ENCODE assay signal across 15 cellular contexts in genomic region chr11:122709042-122709760, GRCh38. TPM values are rescaled to one million over a fixed set of nuclear protein-coding genes. Genes with fewer than 3 reads are reported as not detected.
DNase-seq lines count a peak whose midpoint lies in the region; ATAC-seq, FAIRE-seq and TF ChIP-seq lines count a peak whose summit lies in the region.
"Had no signal": no experiment of that assay in that cellular context is flagged by ENCODE, and none has a peak within 500 bp of the region (broad histone marks: within the 10 kb centered on the region; RNA-seq: fewer than 3 reads in every experiment).

No MANE protein-coding gene starts in this region.

- H3K36me3 ChIP-seq in astrocyte (ENCODE audit: insufficient read depth, low read length) (no peaks in the 10 kb centered on the region), keratinocyte (ENCODE audit: control insufficient read depth in 2 of 2, extremely low read depth in 1 of 2, insufficient read depth in 2 of 2, low read length in 2 of 2) (peaks cover 1 to 4% of the 10 kb centered on the region in 2 experiments)
- H3K36me3 ChIP-seq: adrenal gland had no signal

- H3K4me1 ChIP-seq in astrocyte (ENCODE audit: insufficient read depth, low read length) (peaks cover 51% of the 10 kb centered on the region), keratinocyte (ENCODE audit: control insufficient read depth, extremely low read depth, insufficient read depth, low read length) (peaks cover 56% of the 10 kb centered on the region)
- H3K4me1 ChIP-seq: adrenal gland had no signal

- peaks cover 3% of the 10 kb centered on the region for H3K9me1 ChIP-seq in keratinocyte (ENCODE audit: control insufficient read depth, extremely low read depth, insufficient read depth, low read length)

- TF ChIP-seq CTCF in AG04449 (IDR thresholded peaks at IDR 0.05; ENCODE audit: insufficient read depth, low read length, missing control alignments) (no peak), HFFc6 (IDR thresholded peaks at IDR 0.05) (no peak), astrocyte (IDR thresholded peaks at IDR 0.05; ENCODE audit: insufficient read depth, low read depth, low read length) (no peak), keratinocyte (optimal IDR thresholded peaks at IDR 0.05 in 1 of 3, IDR thresholded peaks at IDR 0.05 in 1 of 3, conservative IDR thresholded peaks at IDR 0.05 in 1 of 3; ENCODE audit: extremely low read depth in 1 of 3, insufficient read depth in 2 of 3, low read length in 3 of 3) (no peak)

- no peaks in the 10 kb centered on the region for H3K9me3 ChIP-seq in astrocyte (ENCODE audit: insufficient read depth, low read depth, low read length)
- no peaks in the 10 kb centered on the region for H3K9me3 ChIP-seq in keratinocyte (ENCODE audit: control insufficient read depth, low read depth, low read length)
- H3K9me3 ChIP-seq: adrenal gland had no signal

- H3K36me3 Mint-ChIP-seq in HFFc6 (ENCODE audit: low read depth): peaks cover 1% of the 10 kb centered on the region
- H3K36me3 Mint-ChIP-seq in astrocyte (ENCODE audit: low read depth, unreplicated experiment): peaks cover 6% of the 10 kb centered on the region
- no peaks in the 10 kb centered on the region for H3K36me3 Mint-ChIP-seq in activated CD4-positive, alpha-beta memory T cell treated with anti-CD3 and anti-CD28 coated beads, Interleukin-2, amount 10 ng/mL, durations not matched to agents 7 days and 5 days (ENCODE audit: low read depth)

- dilution Hi-C loops in keratinocyte (cut with MboI; ENCODE audit: extremely low pct_ligation_motif_present, low sequenced_read_pairs): no loop called here

- H3K4me2 ChIP-seq in astrocyte (ENCODE audit: low read length): peak overlapping the region; percentile 68
- H3K4me2 ChIP-seq in keratinocyte (ENCODE audit: control insufficient read depth, extremely low read depth, insufficient read depth, low read depth, low read length): peak overlapping the region; percentile 19

- H3K27ac Mint-ChIP-seq in HFFc6: peak overlapping the region; percentile 93
- peak overlapping the region; percentile 89 for H3K27ac Mint-ChIP-seq in astrocyte (ENCODE audit: unreplicated experiment)
- no peak overlapping the region for H3K27ac Mint-ChIP-seq in activated CD4-positive, alpha-beta memory T cell treated with anti-CD3 and anti-CD28 coated beads, Interleukin-2, amount 10 ng/mL, durations not matched to agents 7 days and 5 days
- H3K27ac Mint-ChIP-seq: T-helper 1 cell treated with Interleukin-12 subunit alpha and Interleukin-12 subunit beta and Interleukin-4 antibody, amounts not matched to agents 30 μg/mL and 1 μg/mL, for 36 hours had no signal

- H3K4me1 Mint-ChIP-seq in HFFc6 (ENCODE audit: low read depth): peaks cover 77% of the 10 kb centered on the region
- peaks cover 28% of the 10 kb centered on the region for H3K4me1 Mint-ChIP-seq in astrocyte (ENCODE audit: low read depth, unreplicated experiment)
- peaks cover 11% of the 10 kb centered on the region for H3K4me1 Mint-ChIP-seq in activated CD4-positive, alpha-beta memory T cell treated with anti-CD3 and anti-CD28 coated beads, Interleukin-2, amount 10 ng/mL, durations not matched to agents 7 days and 5 days

- DNase-seq in AG04449 (ENCODE audit: low read depth, low spot score): peak; percentile 51
- peak; percentile 88 for DNase-seq in HFFc6
- peak; percentile 86 for DNase-seq in astrocyte (ENCODE audit: low read depth)
- DNase-seq in keratinocyte (ENCODE audit: low read depth, low spot score): no peak
- DNase-seq in activated CD4-positive, alpha-beta memory T cell treated with anti-CD3 and anti-CD28 coated beads, Interleukin-2, amount 10 ng/mL, durations not matched to agents 7 days and 5 days: no peak
- DNase-seq in GM19238 (ENCODE audit: insufficient read length, low spot score): no peak
- no peak for DNase-seq in NCI-H1417 treated with DMSO at 0.1 percent for 48 hours (lab: John Stamatoyannopoulos, UW)
- DNase-seq: adrenal gland; erythroblast; left cardiac atrium; NCI-H2029; occipital lobe; stimulated activated CD4-positive, alpha-beta T cell treated with anti-CD3 and anti-CD28 coated beads, Interleukin-4, amount 100 ng/mL, for 1 hour had no signal

- CTCF ChIA-PET in AG04449 (lab: Yijun Ruan, JAX): interaction anchor here (1.4 to 2.2 kb wide), 4 partner anchors 9 to 144 kb away, joined by 3 to 8 read pairs (median 6); no protein-coding TSS in a partner anchor
- CTCF ChIA-PET in activated CD4-positive, alpha-beta memory T cell treated with anti-CD3 and anti-CD28 coated beads, Interleukin-2, amount 10 ng/mL, durations not matched to agents 7 days and 5 days (lab: Charles Lee): interaction anchor here (0.6 to 1.7 kb wide), 2 partner anchors 9 to 25 kb away, joined by 3 to 4 read pairs; no protein-coding TSS in a partner anchor

- H3K27ac ChIP-seq in astrocyte (ENCODE audit: low read depth, low read length) (peak overlapping the region; percentile 86), keratinocyte (ENCODE audit: control insufficient read depth, insufficient read depth, low read length) (peak overlapping the region; percentile 77)
- H3K27ac ChIP-seq: adrenal gland had no signal

- FAIRE-seq in astrocyte (lab: Jason Lieb, UNC) (peak; percentile 72), keratinocyte (lab: Jason Lieb, UNC) (no peak)

- POLR2A ChIA-PET in AG04449 (lab: Yijun Ruan, JAX): interaction anchor here (0.9 to 2.3 kb wide), 6 partner anchors 12 to 72 kb away, joined by 3 to 10 read pairs (median 6); partner anchors contain the start of gene UBASH3B
- POLR2A ChIA-PET in activated CD4-positive, alpha-beta memory T cell treated with anti-CD3 and anti-CD28 coated beads, Interleukin-2, amount 10 ng/mL, durations not matched to agents 7 days and 5 days (lab: Charles Lee): interaction anchor here (0.9 kb wide), 1 partner anchor 9 kb away, joined by 3 read pairs; no protein-coding TSS in a partner anchor

- H3K27me3 ChIP-seq in astrocyte (ENCODE audit: insufficient read depth, low read length) (no peaks in the 10 kb centered on the region), keratinocyte (ENCODE audit: control insufficient read depth, extremely low read depth, insufficient read depth, low read length) (no peaks in the 10 kb centered on the region)
- H3K27me3 ChIP-seq: adrenal gland had no signal

- ATAC-seq in GM18868 (IDR thresholded peaks at IDR 0.05; ENCODE audit: unreplicated experiment): no peak

- H3K27me3 Mint-ChIP-seq in HFFc6 (ENCODE audit: insufficient read depth) (no peaks in the 10 kb centered on the region), astrocyte (ENCODE audit: low read depth, unreplicated experiment) (no peaks in the 10 kb centered on the region)
- H3K27me3 Mint-ChIP-seq in activated CD4-positive, alpha-beta memory T cell treated with anti-CD3 and anti-CD28 coated beads, Interleukin-2, amount 10 ng/mL, durations not matched to agents 7 days and 5 days: no peaks in the 10 kb centered on the region

- H3K4me3 Mint-ChIP-seq in HFFc6: peak overlapping the region; percentile 71
- H3K4me3 Mint-ChIP-seq in astrocyte (ENCODE audit: unreplicated experiment): peak overlapping the region; percentile 14
- no peak overlapping the region for H3K4me3 Mint-ChIP-seq in activated CD4-positive, alpha-beta memory T cell treated with anti-CD3 and anti-CD28 coated beads, Interleukin-2, amount 10 ng/mL, durations not matched to agents 7 days and 5 days
- H3K4me3 Mint-ChIP-seq: T-helper 1 cell treated with Interleukin-12 subunit alpha and Interleukin-12 subunit beta and Interleukin-4 antibody, amounts not matched to agents 30 μg/mL and 1 μg/mL, for 36 hours had no signal

- H3K4me3 ChIP-seq in AG04449 (ENCODE audit: low read depth, low read length) (peak overlapping the region; percentile 4; the same call in 1 of the 2 replicates), astrocyte (ENCODE audit: insufficient read depth, low read depth, low read length) (no peak overlapping the region), keratinocyte (ENCODE audit: control insufficient read depth in 2 of 3, extremely low read depth in 1 of 3, insufficient read depth in 2 of 3, low read depth in 1 of 3, low read length in 3 of 3) (no peak overlapping the region)
- H3K4me3 ChIP-seq: adrenal gland had no signal

- H3K9ac ChIP-seq in astrocyte (ENCODE audit: low read length) (peak overlapping the region; percentile 76), keratinocyte (ENCODE audit: control insufficient read depth, extremely low read depth, insufficient read depth, low read length) (peak overlapping the region; percentile 48)

- H3K79me2 ChIP-seq in astrocyte (ENCODE audit: insufficient read depth, low read length) (peaks cover 50% of the 10 kb centered on the region), keratinocyte (ENCODE audit: control insufficient read depth, insufficient read depth, low read length) (peaks cover 43% of the 10 kb centered on the region)

- H3K9me3 Mint-ChIP-seq in HFFc6: no peaks in the 10 kb centered on the region
- H3K9me3 Mint-ChIP-seq in astrocyte (ENCODE audit: unreplicated experiment): no peaks in the 10 kb centered on the region
- H3K9me3 Mint-ChIP-seq in activated CD4-positive, alpha-beta memory T cell treated with anti-CD3 and anti-CD28 coated beads, Interleukin-2, amount 10 ng/mL, durations not matched to agents 7 days and 5 days: no peaks in the 10 kb centered on the region
- H3K9me3 Mint-ChIP-seq: T-helper 1 cell treated with Interleukin-12 subunit alpha and Interleukin-12 subunit beta and Interleukin-4 antibody, amounts not matched to agents 30 μg/mL and 1 μg/mL, for 36 hours had no signal

- no peak overlapping the region for H2AFZ ChIP-seq in astrocyte (ENCODE audit: low read depth, low read length)
- H2AFZ ChIP-seq in keratinocyte (ENCODE audit: control insufficient read depth, low read length): no peak overlapping the region

- H4K20me1 ChIP-seq in astrocyte (ENCODE audit: insufficient read depth, low read length) (no peaks in the 10 kb centered on the region), keratinocyte (ENCODE audit: control insufficient read depth, extremely low read depth, insufficient read depth, low read length) (no peaks in the 10 kb centered on the region)

RNA-seq across cellular contexts. Expression of gene UBASH3B, which starts 53.7 kb away (rescaled TPM):
- total RNA-seq in HFFc6 (2021; fragmentation: NEBNext Ultra II Directional; extraction: Animal tissue kit (Norgen Biotek cat#: 25700)): 10 to 100 TPM; 44.6 to 60.4 (median 52.9) TPM
- total RNA-seq in astrocyte: 62.1 and 64.0 TPM in 2 replicates
- 13.6 to 52.7 TPM (median 25.0 TPM) in 3 replicates for polyA plus RNA-seq in keratinocyte
- polyA plus RNA-seq in keratinocyte (2011; ENCODE audit: low read depth): 2.5 TPM
- 27.7 and 38.6 TPM in 2 replicates for polyA plus RNA-seq in keratinocyte (2011; cell fraction: cytosol; rRNA removed)
- 25.6 and 26.6 TPM in 2 replicates for polyA plus RNA-seq in keratinocyte (2011; cell fraction: nucleus; rRNA removed)
- polyA plus RNA-seq in keratinocyte (2012; ENCODE audit: low replicate concordance): 5.1 and 34.0 TPM in 2 replicates
- polyA minus RNA-seq in keratinocyte: 49.1 to 184 TPM (median 79.7 TPM) in 3 replicates
- 59.5 TPM for polyA minus RNA-seq in keratinocyte (2011; cell fraction: cytosol; rRNA and poly(A)+ RNA removed)
- 36.6 and 56.1 TPM in 2 replicates for polyA minus RNA-seq in keratinocyte (2011; cell fraction: nucleus; rRNA and poly(A)+ RNA removed)
- total RNA-seq in activated CD4-positive, alpha-beta memory T cell treated with anti-CD3 and anti-CD28 coated beads, Interleukin-2, amount 10 ng/mL, durations not matched to agents 7 days and 5 days: 10 to 100 TPM; 18.4 to 20.9 TPM

Comparison
In these comparisons a context has a peak if more than half of its experiments do, and no peak if none do; other contexts are left out.
1. DNase-seq: peak in AG04449 (single experiment), HFFc6 (single experiment) and astrocyte (single experiment); none in keratinocyte (single experiment), activated CD4-positive, alpha-beta memory T cell treated with anti-CD3 and anti-CD28 coated beads, Interleukin-2, amount 10 ng/mL, durations not matched to agents 7 days and 5 days (single experiment), GM19238 (single experiment) and NCI-H1417 treated with DMSO at 0.1 percent for 48 hours (single experiment).